In the genomic region with DNA sequence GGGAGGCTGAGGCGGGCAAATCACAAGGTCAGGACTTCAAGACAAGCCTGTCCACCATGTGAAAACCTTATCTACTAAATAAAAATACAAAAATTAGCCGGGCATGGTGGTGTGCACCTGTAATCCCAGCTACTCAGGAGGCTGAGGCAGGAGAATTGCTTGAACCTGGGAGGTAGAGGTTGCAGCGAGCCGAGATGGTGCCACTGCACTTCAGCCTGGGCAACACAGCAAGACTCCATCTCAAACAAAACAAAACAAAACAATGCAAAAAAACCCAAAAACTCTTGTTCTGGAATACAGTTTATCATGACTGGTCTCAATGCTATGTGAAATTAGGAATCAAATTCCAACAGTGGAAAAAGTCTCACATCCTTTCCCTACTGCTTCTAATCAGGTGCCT, we compare ENCODE assay signal across 6 cellular contexts. TPM values are rescaled to one million over a fixed set of nuclear protein-coding genes. Genes with fewer than 3 reads are reported as not detected.
"Had no signal": no experiment of that assay in that cellular context is flagged by ENCODE, and none has a peak within 500 bp of the region (broad histone marks: within the 10 kb centered on the region; RNA-seq: fewer than 3 reads in every experiment).

No MANE protein-coding gene starts in this region.

RNA-seq across cellular contexts. Expression of a gene that starts 54.2 kb away (rescaled TPM):
- total RNA-seq: activated CD4-positive, alpha-beta memory T cell treated with anti-CD3 and anti-CD28 coated beads, Interleukin-2, amount 10 ng/mL, durations not matched to agents 7 days and 5 days; activated CD4-positive, alpha-beta T cell treated with anti-CD3 and anti-CD28 coated beads, Interleukin-2, amount 10 ng/mL, durations not matched to agents 7 days and 5 days; activated CD8-positive, alpha-beta memory T cell treated with anti-CD3 and anti-CD28 coated beads, Interleukin-2, amount 10 ng/mL, durations not matched to agents 7 days and 5 days; activated CD8-positive, alpha-beta T cell treated with anti-CD3 and anti-CD28 coated beads, Interleukin-2, amount 10 ng/mL, durations not matched to agents 7 days and 5 days; activated naive CD8-positive, alpha-beta T cell treated with anti-CD3 and anti-CD28 coated beads, Interleukin-2, amount 10 ng/mL, durations not matched to agents 7 days and 5 days; ascending aorta had no signal
